1 cellular context compared by ENCODE assay signal in genomic region chr20:41137412-41138216, GRCh38.
TF ChIP-seq lines count a peak whose summit lies in the region.

TSS of gene PLCG1 (plus strand) at chr20:41137543. CDS start at chr20:41137642, 99 bp downstream.

TF ChIP-seq in HepG2, 621 proteins besides CTCF, POLR2A, EP300 and RAD21 (continued from another document and continues in another):
- TF ChIP-seq ZNF354B (CRISPR knock-in tag; IDR thresholded peaks at IDR 0.05), result 0 out of 2 replicates have a peak, but pooled peaks have one; percentile 75
- TF ChIP-seq ZNF44 (CRISPR knock-in tag; IDR thresholded peaks at IDR 0.05), result peak; percentile 86; the same call in 1 of the 2 replicates
- TF ChIP-seq ZNF652 (CRISPR knock-in tag; IDR thresholded peaks at IDR 0.05; ENCODE audit: borderline replicate concordance, low read depth), result no peak
- TF ChIP-seq SNAPC4 (CRISPR knock-in tag; IDR thresholded peaks at IDR 0.05), result no peak
- no peak for TF ChIP-seq PRDM4 (CRISPR knock-in tag; IDR thresholded peaks at IDR 0.05; ENCODE audit: borderline replicate concordance)
- TF ChIP-seq ZNF615 (CRISPR knock-in tag; IDR thresholded peaks at IDR 0.05; ENCODE audit: borderline replicate concordance), result peak; percentile 94
- no peak for TF ChIP-seq RAD51 (IDR thresholded peaks at IDR 0.05; ENCODE audit: borderline replicate concordance)
- TF ChIP-seq RERE (CRISPR knock-in tag; IDR thresholded peaks at IDR 0.05; ENCODE audit: low read depth), result peak; percentile 16; the same call in 1 of the 2 replicates
- peak; percentile 74 for TF ChIP-seq TARDBP (CRISPR knock-in tag; IDR thresholded peaks at IDR 0.05)
- no peak for TF ChIP-seq IRF1 (CRISPR knock-in tag; IDR thresholded peaks at IDR 0.05; ENCODE audit: low read depth)
- peak; percentile 87; the same call in 1 of the 2 replicates for TF ChIP-seq ZNF234 (CRISPR knock-in tag; conservative IDR thresholded peaks at IDR 0.05)
- TF ChIP-seq BCL6 (CRISPR knock-in tag; IDR thresholded peaks at IDR 0.05), result no peak; the same call in 1 of the 2 replicates
- TF ChIP-seq SNAPC2 (CRISPR knock-in tag; IDR thresholded peaks at IDR 0.05), result no peak
- no peak for TF ChIP-seq RFX1 (IDR thresholded peaks at IDR 0.05)
- TF ChIP-seq E2F2 (CRISPR knock-in tag; IDR thresholded peaks at IDR 0.05; ENCODE audit: borderline replicate concordance), result no peak
- peak; percentile 37; the same call in 1 of the 2 replicates for TF ChIP-seq BRCA1 (CRISPR knock-in tag; IDR thresholded peaks at IDR 0.05)
- no peak; the same call in 1 of the 2 replicates for TF ChIP-seq MXD4 (CRISPR knock-in tag; IDR thresholded peaks at IDR 0.05)
- no peak for TF ChIP-seq PLRG1 (conservative IDR thresholded peaks at IDR 0.05)
- TF ChIP-seq ELF3 (CRISPR knock-in tag; IDR thresholded peaks at IDR 0.05), result peak; percentile 38
- peak; percentile 37; the same call in 1 of the 2 replicates for TF ChIP-seq ZBTB43 (CRISPR knock-in tag; conservative IDR thresholded peaks at IDR 0.05)
- TF ChIP-seq POGZ (CRISPR knock-in tag; IDR thresholded peaks at IDR 0.05), result 0 out of 2 replicates have a peak, but pooled peaks have one; percentile 25
- TF ChIP-seq POLR2G (IDR thresholded peaks at IDR 0.05; ENCODE audit: low read depth, low read length), result no peak; the same call in none of the 2 replicates
- peak; percentile 47 for TF ChIP-seq ZNF18 (CRISPR knock-in tag; IDR thresholded peaks at IDR 0.05; ENCODE audit: insufficient replicate concordance)
- peak; percentile 42; the same call in 1 of the 2 replicates for TF ChIP-seq IKZF5 (CRISPR knock-in tag; IDR thresholded peaks at IDR 0.05)
- TF ChIP-seq SYNCRIP (IDR thresholded peaks at IDR 0.05; ENCODE audit: insufficient read depth, low read depth, low read length), result no peak
- 0 out of 2 replicates have a peak, but pooled peaks have one; percentile 14 for TF ChIP-seq ESRRA (CRISPR knock-in tag; IDR thresholded peaks at IDR 0.05; ENCODE audit: low read depth)
- no peak for TF ChIP-seq ZNF496 (CRISPR knock-in tag; IDR thresholded peaks at IDR 0.05; ENCODE audit: insufficient replicate concordance)
- peak; percentile 72; the same call in 1 of the 2 replicates for TF ChIP-seq NR1H2 (CRISPR knock-in tag; IDR thresholded peaks at IDR 0.05; ENCODE audit: borderline replicate concordance, low read depth)
- no peak for TF ChIP-seq TEAD3 (CRISPR knock-in tag; optimal IDR thresholded peaks at IDR 0.05; ENCODE audit: borderline replicate concordance)
